Comparison of ENCODE assay signal across 8 cellular contexts in genomic region chr9:21030389-21031035, GRCh38. TPM values are rescaled to one million over a fixed set of nuclear protein-coding genes. Genes with fewer than 3 reads are reported as not detected.
A peak's percentile ranks its signal among the peaks of the same experiment; 100 is the strongest.
DNase-seq lines count a peak whose midpoint lies in the region; ATAC-seq and TF ChIP-seq lines count a peak whose summit lies in the region.

No MANE protein-coding gene starts in this region.

- DNase-seq in OCI-LY7 (ENCODE audit: low spot score) (no peak), endodermal cell (peak; percentile 68), GOT3 (lab: John Stamatoyannopoulos, UW) (no peak), KG1 (lab: John Stamatoyannopoulos, UW) (no peak)
- DNase-seq in naive thymus-derived CD8-positive, alpha-beta T cell: peak in 4 of 10 donors; percentile 3 to 37 (median 35)

- peaks cover 17% of the 10 kb centered on the region for H3K4me1 ChIP-seq in ACC112 (ENCODE audit: control insufficient read depth, insufficient read depth, low read length, unreplicated experiment)
- H3K4me1 ChIP-seq in OCI-LY7 (ENCODE audit: insufficient read depth, low read length, poor library complexity, severe bottlenecking): no peaks in the 10 kb centered on the region
- peaks cover 6% of the 10 kb centered on the region for H3K4me1 ChIP-seq in endodermal cell (ENCODE audit: control insufficient read depth, insufficient read depth, low read length)

- H3K9me3 Mint-ChIP-seq in endodermal cell: no peaks in the 10 kb centered on the region
- no peaks in the 10 kb centered on the region for H3K9me3 Mint-ChIP-seq in naive thymus-derived CD8-positive, alpha-beta T cell

- H3K27ac ChIP-seq in ACC112 (ENCODE audit: low read depth, low read length) (peak overlapping the region; percentile 18; the same call in 1 of the 2 replicates), OCI-LY7 (ENCODE audit: low read depth, low read length, poor library complexity, severe bottlenecking) (no peak overlapping the region), endodermal cell (ENCODE audit: low read depth, low read length) (no peak overlapping the region)

- no peaks in the 10 kb centered on the region for H4K20me1 ChIP-seq in OCI-LY7 (ENCODE audit: insufficient read depth, low read length)

- peak; percentile 86 for ATAC-seq in GM18502 (IDR thresholded peaks at IDR 0.05; ENCODE audit: poor library complexity, unreplicated experiment)
- peak; percentile 83 for ATAC-seq in HG02870 (IDR thresholded peaks at IDR 0.05; ENCODE audit: unreplicated experiment)
- ATAC-seq in naive thymus-derived CD8-positive, alpha-beta T cell: peak; percentile 38 to 40

- H3K4me2 ChIP-seq in OCI-LY7 (ENCODE audit: low read length): peak overlapping the region; percentile 26; the same call in 1 of the 2 replicates

- no peak overlapping the region for H3K27ac Mint-ChIP-seq in endodermal cell
- no peak overlapping the region for H3K27ac Mint-ChIP-seq in naive thymus-derived CD8-positive, alpha-beta T cell

- no peaks in the 10 kb centered on the region for H3K9me2 ChIP-seq in OCI-LY7 (ENCODE audit: insufficient read depth, low read length)

- TF ChIP-seq CTCF in OCI-LY7 (conservative IDR thresholded peaks at IDR 0.05; ENCODE audit: low read length) (no peak), endodermal cell (conservative IDR thresholded peaks at IDR 0.05) (no peak)

- H2AFZ ChIP-seq in ACC112 (ENCODE audit: low read length, unreplicated experiment) (peak overlapping the region; percentile 77), OCI-LY7 (ENCODE audit: low read length) (no peak overlapping the region)

- peaks cover 3% of the 10 kb centered on the region for H3K4me1 Mint-ChIP-seq in endodermal cell
- peaks cover 10 to 54% (median 36%) of the 10 kb centered on the region in 4 donors for H3K4me1 Mint-ChIP-seq in naive thymus-derived CD8-positive, alpha-beta T cell

- no peaks in the 10 kb centered on the region for H3K79me2 ChIP-seq in ACC112 (ENCODE audit: control insufficient read depth, insufficient read depth, low read length, unreplicated experiment)
- no peaks in the 10 kb centered on the region for H3K79me2 ChIP-seq in OCI-LY7 (ENCODE audit: insufficient read depth, low read depth, low read length)

- H3K27me3 Mint-ChIP-seq in endodermal cell (ENCODE audit: insufficient read depth): peaks cover 8% of the 10 kb centered on the region
- H3K27me3 Mint-ChIP-seq in naive thymus-derived CD8-positive, alpha-beta T cell: no peaks in the 10 kb centered on the region

- H3K4me3 ChIP-seq in ACC112 (ENCODE audit: low read depth, low read length) (peak overlapping the region; percentile 78), OCI-LY7 (ENCODE audit: low read depth, low read length, poor library complexity, severe bottlenecking) (no peak overlapping the region), endodermal cell (ENCODE audit: low read length) (peak overlapping the region; percentile 69)

- H3K9ac ChIP-seq in endodermal cell (ENCODE audit: extremely low read depth, low read length, poor library complexity, severe bottlenecking): no peak overlapping the region

- no peaks in the 10 kb centered on the region for H3K36me3 Mint-ChIP-seq in endodermal cell (ENCODE audit: low read depth)
- H3K36me3 Mint-ChIP-seq in naive thymus-derived CD8-positive, alpha-beta T cell: peaks cover 0 to 24% (median 21%) of the 10 kb centered on the region in 3 donors

- intact Hi-C loops in OCI-LY7 (cut with micrococcal nuclease; ENCODE audit: unreplicated experiment): no loop called here

- no TSS peak for BruUV-seq in OCI-LY7 (replicated peaks; lab: Mats Ljungman, UMichigan)

- no peaks in the 10 kb centered on the region for H3K27me3 ChIP-seq in ACC112 (ENCODE audit: insufficient read depth, low read length)
- no peaks in the 10 kb centered on the region for H3K27me3 ChIP-seq in endodermal cell (ENCODE audit: control insufficient read depth, insufficient read depth, low read length, poor library complexity, severe bottlenecking)

- H3K4me3 Mint-ChIP-seq in endodermal cell: no peak overlapping the region
- H3K4me3 Mint-ChIP-seq in naive thymus-derived CD8-positive, alpha-beta T cell: no peak overlapping the region

- CTCF ChIA-PET in OCI-LY7 (lab: Charles Lee; ENCODE audit: unreplicated experiment): interaction anchor here (0.6 kb wide), 1 partner anchor 66 kb away, joined by 3 read pairs; no protein-coding TSS in a partner anchor

- H3K36me3 ChIP-seq in ACC112 (ENCODE audit: insufficient read depth, low read length) (no peaks in the 10 kb centered on the region), OCI-LY7 (ENCODE audit: insufficient read depth, low read length) (no peaks in the 10 kb centered on the region), endodermal cell (ENCODE audit: control insufficient read depth, insufficient read depth, low read length) (no peaks in the 10 kb centered on the region)

- 66 to 79% methylated on average over 3 to 5 of the region's 5 CpGs for WGBS in endodermal cell (ENCODE audit: insufficient coverage in 1 of 2, insufficient read length in 1 of 2), 2 experiments

- H3K9me3 ChIP-seq in OCI-LY7 (ENCODE audit: low read length) (no peaks in the 10 kb centered on the region), endodermal cell (ENCODE audit: control insufficient read depth, low read length) (no peaks in the 10 kb centered on the region)

- POLR2A ChIA-PET in OCI-LY7 (lab: Charles Lee): no interaction called here
- POLR2A ChIA-PET in naive thymus-derived CD8-positive, alpha-beta T cell (lab: Charles Lee): interaction anchor here (0.6 to 1.5 kb wide), 10 partner anchors 9 to 408 kb away, joined by 3 to 9 read pairs (median 4); partner anchors contain the start of gene MLLT3

RNA-seq across cellular contexts. Expression of gene HACD4, which starts 0.9 kb away (rescaled TPM):
- not detected in 2 replicates for total RNA-seq in OCI-LY7 (2014; rRNA removed; shearing (Covaris generic))
- total RNA-seq in OCI-LY7 (2022) (not detected in 2 replicates), endodermal cell (1 to 10 TPM; 1.6 to 1.7 TPM)
- polyA plus RNA-seq in endodermal cell (2013, experiment 1 of 2): 1.5 TPM
- polyA plus RNA-seq in endodermal cell (2013, experiment 2 of 2): 1.4 TPM
- total RNA-seq in naive thymus-derived CD8-positive, alpha-beta T cell: 10 to 100 TPM; 11.5 to 12.6 TPM
- polyA plus RNA-seq in naive thymus-derived CD8-positive, alpha-beta T cell: 1 to 10 TPM; 7.5 to 8.1 (median 7.8) TPM

RNA-seq across cellular contexts. Expression of gene IFNB1, which starts 47.2 kb away (rescaled TPM):
- not detected in 2 replicates for total RNA-seq in OCI-LY7 (2014; rRNA removed; shearing (Covaris generic))
- total RNA-seq in OCI-LY7 (2022) (not detected in 2 replicates), endodermal cell (not detected)
- polyA plus RNA-seq in endodermal cell (2013, experiment 1 of 2): not detected
- polyA plus RNA-seq in endodermal cell (2013, experiment 2 of 2): not detected
- total RNA-seq in naive thymus-derived CD8-positive, alpha-beta T cell: not detected
- not detected for polyA plus RNA-seq in naive thymus-derived CD8-positive, alpha-beta T cell

Comparison
In these comparisons a context has a peak if more than half of its experiments do, and no peak if none do; other contexts are left out.
1. RNA of gene HACD4, which starts 0.9 kb away (total RNA-seq): 11.5 to 12.6 TPM in naive thymus-derived CD8-positive, alpha-beta T cell; 1.6 to 1.7 TPM in endodermal cell and not detected in OCI-LY7; every median in the first group is over 4 times any median in the second.
2. Peak in every context shown above with its lines, with median percentiles within 50 percentile points of each other: ATAC-seq.